In genomic region chr14:60722836-60723217, GRCh38 we compare ENCODE assay signal across 8 cellular contexts. TPM values are rescaled to one million over a fixed set of nuclear protein-coding genes. Genes with fewer than 3 reads are reported as not detected.
DNase-seq lines count a peak whose midpoint lies in the region; ATAC-seq and TF ChIP-seq lines count a peak whose summit lies in the region.

No MANE protein-coding gene starts in this region.

- WGBS in iPS DF 6.9 (ENCODE audit: insufficient coverage, insufficient read length) = no CpG with 5 or more reads among the region's 21 CpGs
- 0% methylated on average over 8 of the region's 21 CpGs for WGBS in smooth muscle cell (ENCODE audit: low lambda C conversion rate)

- ATAC-seq in HG03460 (IDR thresholded peaks at IDR 0.05; ENCODE audit: unreplicated experiment) (no peak), GM21723 (IDR thresholded peaks at IDR 0.05; ENCODE audit: unreplicated experiment) (no peak)

- H3K4me1 ChIP-seq in BLaER1 = peaks cover 21% of the 10 kb centered on the region
- peaks cover 2% of the 10 kb centered on the region; the same call in 1 of the 2 replicates for H3K4me1 ChIP-seq in iPS DF 6.9 (ENCODE audit: control insufficient read depth, insufficient read depth, low read length)
- H3K4me1 ChIP-seq in smooth muscle cell (ENCODE audit: low read depth) = peaks cover 17% of the 10 kb centered on the region

- H3K4me1 Mint-ChIP-seq in activated naive CD8-positive, alpha-beta T cell (ENCODE audit: low read depth) = peaks cover 18% of the 10 kb centered on the region

- H3K9me3 Mint-ChIP-seq in activated naive CD8-positive, alpha-beta T cell (ENCODE audit: low read depth) = no peaks in the 10 kb centered on the region

- H3K4me2 ChIP-seq in BLaER1 (peak overlapping the region; percentile 95), smooth muscle cell (peak overlapping the region; percentile 99)

- H3K9me3 ChIP-seq in BLaER1 = peaks cover 10% of the 10 kb centered on the region
- no peaks in the 10 kb centered on the region for H3K9me3 ChIP-seq in iPS DF 6.9 (ENCODE audit: control insufficient read depth, insufficient read depth, low read length)
- H3K9me3 ChIP-seq in smooth muscle cell (replicated peaks; ENCODE audit: low read depth) = no peaks in the 10 kb centered on the region

- no peaks in the 10 kb centered on the region for H3K36me3 ChIP-seq in BLaER1
- peaks cover 6% of the 10 kb centered on the region for H3K36me3 ChIP-seq in iPS DF 6.9 (ENCODE audit: control insufficient read depth, insufficient read depth, low read length)
- no peaks in the 10 kb centered on the region for H3K36me3 ChIP-seq in smooth muscle cell (ENCODE audit: low read depth)

- peak; percentile 16 for DNase-seq in HT1080 (ENCODE audit: low read depth)
- DNase-seq in iPS DF 6.9 (ENCODE audit: low read depth, low spot score) = no peak
- no peak for DNase-seq in smooth muscle cell (lab: John Stamatoyannopoulos, UW; ENCODE audit: unreplicated experiment)
- no peak for DNase-seq in putamen (ENCODE audit: low spot score)

- peak overlapping the region; percentile 88 for H3K4me3 Mint-ChIP-seq in activated naive CD8-positive, alpha-beta T cell

- peaks cover 29% of the 10 kb centered on the region for H4K20me1 ChIP-seq in BLaER1
- peaks cover 42% of the 10 kb centered on the region for H4K20me1 ChIP-seq in smooth muscle cell (ENCODE audit: low read depth)

- H3K27ac ChIP-seq in BLaER1 (no peak overlapping the region), iPS DF 6.9 (ENCODE audit: low read length) (no peak overlapping the region), smooth muscle cell (ENCODE audit: low read depth) (peak overlapping the region; percentile 52)

- peaks cover 44% of the 10 kb centered on the region for H3K27me3 Mint-ChIP-seq in activated naive CD8-positive, alpha-beta T cell

- H3K4me3 ChIP-seq in BLaER1 = peak overlapping the region; percentile 65
- H3K4me3 ChIP-seq in iPS DF 6.9 (ENCODE audit: low read length) = peak overlapping the region; percentile 88; the same call in 1 of the 2 replicates
- H3K4me3 ChIP-seq in smooth muscle cell = peak overlapping the region; percentile 87

- H3F3A ChIP-seq in smooth muscle cell (ENCODE audit: low read depth) = peaks cover 5% of the 10 kb centered on the region

- H3K27me3 ChIP-seq in BLaER1 (peaks cover 70% of the 10 kb centered on the region), iPS DF 6.9 (ENCODE audit: control insufficient read depth, insufficient read depth, low read length) (no peaks in the 10 kb centered on the region), smooth muscle cell (ENCODE audit: low read depth) (no peaks in the 10 kb centered on the region)

- H3K27ac Mint-ChIP-seq in activated naive CD8-positive, alpha-beta T cell = no peak overlapping the region

- no peaks in the 10 kb centered on the region for H3K79me2 ChIP-seq in smooth muscle cell (ENCODE audit: low read depth)

- peak overlapping the region; percentile 92 for H2AFZ ChIP-seq in smooth muscle cell (ENCODE audit: low read depth)

- no peak for TF ChIP-seq CTCF in smooth muscle cell (IDR thresholded peaks at IDR 0.05; ENCODE audit: borderline replicate concordance, insufficient read depth, poor library complexity, severe bottlenecking)

- no peaks in the 10 kb centered on the region for H3K36me3 Mint-ChIP-seq in activated naive CD8-positive, alpha-beta T cell

- H3K9ac ChIP-seq in BLaER1 (no peak overlapping the region), smooth muscle cell (ENCODE audit: low read depth) (peak overlapping the region; percentile 63)

RNA-seq across cellular contexts. Expression of gene SIX4, which starts 1.3 kb away (rescaled TPM):
- 20.7 and 31.6 TPM in 2 replicates for total RNA-seq in HT1080 (2014; rRNA removed; shearing (Covaris generic))
- polyA plus RNA-seq in HT1080 (2015; cell fraction: cytosol; rRNA removed) = 13.2 and 15.2 TPM in 2 replicates
- 18.4 and 24.3 TPM in 2 replicates for polyA plus RNA-seq in HT1080 (2015; cell fraction: nucleus; rRNA removed)
- 12.3 and 13.3 TPM in 2 replicates for total RNA-seq in smooth muscle cell
- polyA plus RNA-seq in smooth muscle cell = 1.3 and 2.1 TPM in 2 replicates

RNA-seq across cellular contexts. Expression of gene MNAT1, which starts 11.7 kb away (rescaled TPM):
- total RNA-seq in HT1080 (2014; rRNA removed; shearing (Covaris generic)) = 66.9 and 75.2 TPM in 2 replicates
- polyA plus RNA-seq in HT1080 (2015; cell fraction: cytosol; rRNA removed) = 54.4 and 65.0 TPM in 2 replicates
- polyA plus RNA-seq in HT1080 (2015; cell fraction: nucleus; rRNA removed) = 41.0 and 43.5 TPM in 2 replicates
- 48.8 and 62.7 TPM in 2 replicates for total RNA-seq in smooth muscle cell
- 28.1 and 31.6 TPM in 2 replicates for polyA plus RNA-seq in smooth muscle cell
